1 cellular context compared by ENCODE assay signal in genomic region chr11:96154802-96155520, GRCh38.
TF ChIP-seq lines count a peak whose summit lies in the region.

No MANE protein-coding gene starts in this region.

TF ChIP-seq in H1, 55 proteins besides CTCF, POLR2A, EP300 and RAD21 (continued from another document):
- TF ChIP-seq, protein P1, sequence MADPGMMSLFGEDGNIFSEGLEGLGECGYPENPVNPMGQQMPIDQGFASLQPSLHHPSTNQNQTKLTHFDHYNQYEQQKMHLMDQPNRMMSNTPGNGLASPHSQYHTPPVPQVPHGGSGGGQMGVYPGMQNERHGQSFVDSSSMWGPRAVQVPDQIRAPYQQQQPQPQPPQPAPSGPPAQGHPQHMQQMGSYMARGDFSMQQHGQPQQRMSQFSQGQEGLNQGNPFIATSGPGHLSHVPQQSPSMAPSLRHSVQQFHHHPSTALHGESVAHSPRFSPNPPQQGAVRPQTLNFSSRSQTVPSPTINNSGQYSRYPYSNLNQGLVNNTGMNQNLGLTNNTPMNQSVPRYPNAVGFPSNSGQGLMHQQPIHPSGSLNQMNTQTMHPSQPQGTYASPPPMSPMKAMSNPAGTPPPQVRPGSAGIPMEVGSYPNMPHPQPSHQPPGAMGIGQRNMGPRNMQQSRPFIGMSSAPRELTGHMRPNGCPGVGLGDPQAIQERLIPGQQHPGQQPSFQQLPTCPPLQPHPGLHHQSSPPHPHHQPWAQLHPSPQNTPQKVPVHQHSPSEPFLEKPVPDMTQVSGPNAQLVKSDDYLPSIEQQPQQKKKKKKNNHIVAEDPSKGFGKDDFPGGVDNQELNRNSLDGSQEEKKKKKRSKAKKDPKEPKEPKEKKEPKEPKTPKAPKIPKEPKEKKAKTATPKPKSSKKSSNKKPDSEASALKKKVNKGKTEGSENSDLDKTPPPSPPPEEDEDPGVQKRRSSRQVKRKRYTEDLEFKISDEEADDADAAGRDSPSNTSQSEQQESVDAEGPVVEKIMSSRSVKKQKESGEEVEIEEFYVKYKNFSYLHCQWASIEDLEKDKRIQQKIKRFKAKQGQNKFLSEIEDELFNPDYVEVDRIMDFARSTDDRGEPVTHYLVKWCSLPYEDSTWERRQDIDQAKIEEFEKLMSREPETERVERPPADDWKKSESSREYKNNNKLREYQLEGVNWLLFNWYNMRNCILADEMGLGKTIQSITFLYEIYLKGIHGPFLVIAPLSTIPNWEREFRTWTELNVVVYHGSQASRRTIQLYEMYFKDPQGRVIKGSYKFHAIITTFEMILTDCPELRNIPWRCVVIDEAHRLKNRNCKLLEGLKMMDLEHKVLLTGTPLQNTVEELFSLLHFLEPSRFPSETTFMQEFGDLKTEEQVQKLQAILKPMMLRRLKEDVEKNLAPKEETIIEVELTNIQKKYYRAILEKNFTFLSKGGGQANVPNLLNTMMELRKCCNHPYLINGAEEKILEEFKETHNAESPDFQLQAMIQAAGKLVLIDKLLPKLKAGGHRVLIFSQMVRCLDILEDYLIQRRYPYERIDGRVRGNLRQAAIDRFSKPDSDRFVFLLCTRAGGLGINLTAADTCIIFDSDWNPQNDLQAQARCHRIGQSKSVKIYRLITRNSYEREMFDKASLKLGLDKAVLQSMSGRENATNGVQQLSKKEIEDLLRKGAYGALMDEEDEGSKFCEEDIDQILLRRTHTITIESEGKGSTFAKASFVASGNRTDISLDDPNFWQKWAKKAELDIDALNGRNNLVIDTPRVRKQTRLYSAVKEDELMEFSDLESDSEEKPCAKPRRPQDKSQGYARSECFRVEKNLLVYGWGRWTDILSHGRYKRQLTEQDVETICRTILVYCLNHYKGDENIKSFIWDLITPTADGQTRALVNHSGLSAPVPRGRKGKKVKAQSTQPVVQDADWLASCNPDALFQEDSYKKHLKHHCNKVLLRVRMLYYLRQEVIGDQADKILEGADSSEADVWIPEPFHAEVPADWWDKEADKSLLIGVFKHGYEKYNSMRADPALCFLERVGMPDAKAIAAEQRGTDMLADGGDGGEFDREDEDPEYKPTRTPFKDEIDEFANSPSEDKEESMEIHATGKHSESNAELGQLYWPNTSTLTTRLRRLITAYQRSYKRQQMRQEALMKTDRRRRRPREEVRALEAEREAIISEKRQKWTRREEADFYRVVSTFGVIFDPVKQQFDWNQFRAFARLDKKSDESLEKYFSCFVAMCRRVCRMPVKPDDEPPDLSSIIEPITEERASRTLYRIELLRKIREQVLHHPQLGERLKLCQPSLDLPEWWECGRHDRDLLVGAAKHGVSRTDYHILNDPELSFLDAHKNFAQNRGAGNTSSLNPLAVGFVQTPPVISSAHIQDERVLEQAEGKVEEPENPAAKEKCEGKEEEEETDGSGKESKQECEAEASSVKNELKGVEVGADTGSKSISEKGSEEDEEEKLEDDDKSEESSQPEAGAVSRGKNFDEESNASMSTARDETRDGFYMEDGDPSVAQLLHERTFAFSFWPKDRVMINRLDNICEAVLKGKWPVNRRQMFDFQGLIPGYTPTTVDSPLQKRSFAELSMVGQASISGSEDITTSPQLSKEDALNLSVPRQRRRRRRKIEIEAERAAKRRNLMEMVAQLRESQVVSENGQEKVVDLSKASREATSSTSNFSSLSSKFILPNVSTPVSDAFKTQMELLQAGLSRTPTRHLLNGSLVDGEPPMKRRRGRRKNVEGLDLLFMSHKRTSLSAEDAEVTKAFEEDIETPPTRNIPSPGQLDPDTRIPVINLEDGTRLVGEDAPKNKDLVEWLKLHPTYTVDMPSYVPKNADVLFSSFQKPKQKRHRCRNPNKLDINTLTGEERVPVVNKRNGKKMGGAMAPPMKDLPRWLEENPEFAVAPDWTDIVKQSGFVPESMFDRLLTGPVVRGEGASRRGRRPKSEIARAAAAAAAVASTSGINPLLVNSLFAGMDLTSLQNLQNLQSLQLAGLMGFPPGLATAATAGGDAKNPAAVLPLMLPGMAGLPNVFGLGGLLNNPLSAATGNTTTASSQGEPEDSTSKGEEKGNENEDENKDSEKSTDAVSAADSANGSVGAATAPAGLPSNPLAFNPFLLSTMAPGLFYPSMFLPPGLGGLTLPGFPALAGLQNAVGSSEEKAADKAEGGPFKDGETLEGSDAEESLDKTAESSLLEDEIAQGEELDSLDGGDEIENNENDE (IDR thresholded peaks at IDR 0.05; ENCODE audit: insufficient replicate concordance, low read length): no peak
- TF ChIP-seq EZH2 (IDR thresholded peaks at IDR 0.05; ENCODE audit: low read depth, low read length, severe bottlenecking): no peak
- no peak for TF ChIP-seq TCF12 (IDR thresholded peaks at IDR 0.05; ENCODE audit: low read depth, low read length)
- no peak for TF ChIP-seq CBX5 (IDR thresholded peaks at IDR 0.05; ENCODE audit: low read depth, low read length)
- TF ChIP-seq CBX8 (IDR thresholded peaks at IDR 0.05; ENCODE audit: borderline replicate concordance, low read depth, low read length): no peak
- TF ChIP-seq MAFK (IDR thresholded peaks at IDR 0.05; ENCODE audit: low read depth, low read length): no peak
- no peak for TF ChIP-seq SIRT6 (IDR thresholded peaks at IDR 0.05; ENCODE audit: low read length)
- TF ChIP-seq SP4 (IDR thresholded peaks at IDR 0.05; ENCODE audit: low read length): no peak
- TF ChIP-seq HDAC2 (IDR thresholded peaks at IDR 0.05; ENCODE audit: borderline replicate concordance in 1 of 2, low read depth in 2 of 2, low read length in 2 of 2): no peak
- no peak for TF ChIP-seq KDM1A (IDR thresholded peaks at IDR 0.05; ENCODE audit: borderline replicate concordance, low read length)
- TF ChIP-seq KDM4A (IDR thresholded peaks at IDR 0.05; ENCODE audit: low read depth, low read length, severe bottlenecking): no peak
- TF ChIP-seq JUN (IDR thresholded peaks at IDR 0.05; ENCODE audit: low read depth, low read length): no peak
- no peak for TF ChIP-seq JUND (IDR thresholded peaks at IDR 0.05; ENCODE audit: low read length)
